ENCODE assay signal across 12 cellular contexts in the genomic region with DNA sequence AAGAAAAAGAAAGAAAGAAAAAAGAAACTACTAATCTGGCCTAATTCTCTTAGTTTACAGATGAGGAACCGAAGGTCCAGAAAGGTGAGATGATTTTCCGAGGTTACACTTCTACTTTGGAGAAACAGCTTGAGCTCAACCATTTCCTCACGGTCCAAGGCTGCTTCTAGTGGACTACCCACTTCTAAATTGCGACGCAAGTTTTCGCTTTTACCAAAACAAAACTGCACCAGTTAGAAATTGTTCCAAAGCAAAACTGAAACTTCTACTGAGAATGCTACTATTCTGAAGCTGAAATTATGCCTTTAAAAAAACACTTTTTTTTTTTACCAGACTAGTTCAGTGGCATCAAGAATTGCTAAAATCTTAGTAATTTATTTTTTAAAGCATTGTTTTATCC.
DNase-seq lines count a peak whose midpoint lies in the region; ATAC-seq, FAIRE-seq and TF ChIP-seq lines count a peak whose summit lies in the region.
"Had no signal": no experiment of that assay in that cellular context is flagged by ENCODE, and none has a peak within 500 bp of the region (broad histone marks: within the 10 kb centered on the region; RNA-seq: fewer than 3 reads in every experiment).

No MANE protein-coding gene starts in this region.

- TF ChIP-seq CTCF in liver (IDR thresholded peaks at IDR 0.05; ENCODE audit: low read depth, low read length, missing input control) (no peak), HepG2 (CRISPR knock-in tag; IDR thresholded peaks at IDR 0.05) (no peak), Peyer's patch (IDR thresholded peaks at IDR 0.05) (no peak)

- no peaks in the 10 kb centered on the region for H3K79me2 ChIP-seq in HepG2 (ENCODE audit: insufficient read depth, low read length)

- intact Hi-C loops in HepG2 (cut with micrococcal nuclease; ENCODE audit: unreplicated experiment) = no loop called here

- TF ChIP-seq POLR2A in HepG2 (IDR thresholded peaks at IDR 0.05; ENCODE audit: insufficient read depth in 1 of 2, low read depth in 2 of 2, low read length in 2 of 2) (no peak), Peyer's patch (IDR thresholded peaks at IDR 0.05) (no peak)

- H3K9ac ChIP-seq in liver (ENCODE audit: low read depth in 1 of 2, low read length in 2 of 2) (no peak overlapping the region), HepG2 (ENCODE audit: insufficient read depth, low read depth, low read length) (no peak overlapping the region)

- H3K27me3 ChIP-seq in liver (ENCODE audit: control insufficient read depth in 4 of 4, insufficient read depth in 4 of 4, low read length in 3 of 4) (no peaks in the 10 kb centered on the region), HepG2 (ENCODE audit: control insufficient read depth in 1 of 2, insufficient read depth in 2 of 2, low read length in 2 of 2) (no peaks in the 10 kb centered on the region), Peyer's patch (no peaks in the 10 kb centered on the region)
- H3K27me3 ChIP-seq: gastrocnemius medialis had no signal

- no TSS peak for BruUV-seq in HepG2 (replicated peaks; lab: Mats Ljungman, UMichigan)

- H3K27ac ChIP-seq in liver (ENCODE audit: low read depth in 1 of 2, low read length in 2 of 2) = peak overlapping the region; percentile 25 to 45
- H3K27ac ChIP-seq in HepG2 (ENCODE audit: extremely low read length, insufficient read depth, low read length) = no peak overlapping the region
- H3K27ac ChIP-seq in Peyer's patch = no peak overlapping the region
- H3K27ac ChIP-seq: gastrocnemius medialis had no signal

- H3K9me3 ChIP-seq in liver (ENCODE audit: control insufficient read depth in 4 of 4, low read length in 3 of 4) = no peaks in the 10 kb centered on the region
- H3K9me3 ChIP-seq in HepG2 (ENCODE audit: low read length) = no peaks in the 10 kb centered on the region
- H3K9me3 ChIP-seq in Peyer's patch = no peaks in the 10 kb centered on the region
- H3K9me3 ChIP-seq: gastrocnemius medialis had no signal

- no peaks in the 10 kb centered on the region for H4K20me1 ChIP-seq in HepG2 (ENCODE audit: insufficient read depth, low read length)

- CTCF ChIA-PET in HepG2 (lab: Yijun Ruan, JAX; ENCODE audit: low intra/inter-chr PET ratio, low total read pairs) = no interaction called here

- H3K4me1 ChIP-seq in liver (ENCODE audit: control insufficient read depth in 4 of 4, insufficient read depth in 4 of 4, low read length in 3 of 4) = peaks cover 3 to 16% (median 11%) of the 10 kb centered on the region in 4 donors
- peaks cover 52% of the 10 kb centered on the region for H3K4me1 ChIP-seq in HepG2 (ENCODE audit: insufficient read depth, low read length)
- H3K4me1 ChIP-seq in Peyer's patch = no peaks in the 10 kb centered on the region
- H3K4me1 ChIP-seq: gastrocnemius medialis had no signal

- H2AFZ ChIP-seq in HepG2 (ENCODE audit: low read length) = no peak overlapping the region

- H3K36me3 ChIP-seq in liver (ENCODE audit: control insufficient read depth in 4 of 4, insufficient read depth in 3 of 4, low read depth in 1 of 4, low read length in 3 of 4) (no peaks in the 10 kb centered on the region), HepG2 (replicated peaks in 1 of 2; ENCODE audit: control insufficient read depth in 1 of 2, insufficient read depth in 2 of 2, low read length in 2 of 2) (no peaks in the 10 kb centered on the region), Peyer's patch (no peaks in the 10 kb centered on the region)
- H3K36me3 ChIP-seq: gastrocnemius medialis had no signal

- no peak for FAIRE-seq in HepG2 (lab: Jason Lieb, UNC)

- peak overlapping the region in 2 of 3 donors; percentile 18 to 69 for H3K4me3 ChIP-seq in liver (ENCODE audit: low read depth in 1 of 3, low read length in 3 of 3)
- no peak overlapping the region for H3K4me3 ChIP-seq in HepG2 (replicated peaks in 1 of 3; ENCODE audit: insufficient read depth in 1 of 3, low read depth in 2 of 3, low read length in 3 of 3)
- H3K4me3 ChIP-seq in Peyer's patch = no peak overlapping the region
- H3K4me3 ChIP-seq: gastrocnemius medialis had no signal

- TF ChIP-seq RAD21 in liver (IDR thresholded peaks at IDR 0.05) (no peak), HepG2 (CRISPR knock-in tag; IDR thresholded peaks at IDR 0.05) (no peak)

- 38% methylated on average over 6 of the region's 6 CpGs for WGBS in liver
- 94% methylated on average over 6 of the region's 6 CpGs for WGBS in HepG2 (ENCODE audit: low lambda C conversion rate)

- in situ Hi-C loops in HepG2 (cut with HindIII; ENCODE audit: extremely low pct_ligation_motif_present, low pct_unique_long_range_greater_than_20kb) = no loop called here

- POLR2A ChIA-PET in HepG2 (lab: Yijun Ruan, JAX) = no interaction called here

- no peak overlapping the region for H3K4me2 ChIP-seq in HepG2 (ENCODE audit: low read depth, low read length)

- DNase-seq in HepG2 (ENCODE audit: low spot score) (no peak), EL (no peak), NCI-H2029 treated with DMSO at 0.1 percent for 48 hours (lab: John Stamatoyannopoulos, UW) (no peak), Peyer's patch (no peak)
- no peak for DNase-seq in activated CD8-positive, alpha-beta memory T cell treated with anti-CD3 and anti-CD28 coated beads, Interleukin-2, amount 50 U/mL, for 48 hours
- DNase-seq: ACHN; activated CD8-positive, alpha-beta memory T cell treated with anti-CD3 and anti-CD28 coated beads for 24 hours; gastrocnemius medialis; NCI-H2081 had no signal

- ATAC-seq in HepG2 (no peak), GM21723 (IDR thresholded peaks at IDR 0.05; ENCODE audit: unreplicated experiment) (peak; percentile 78), HG03432 (IDR thresholded peaks at IDR 0.05; ENCODE audit: unreplicated experiment) (peak; percentile 88)
- ATAC-seq: gastrocnemius medialis had no signal

- TF ChIP-seq EP300 in HepG2 (IDR thresholded peaks at IDR 0.05; ENCODE audit: low read depth in 2 of 2, low read length in 2 of 2) = no peak
- no peak for TF ChIP-seq EP300 in HepG2 (CRISPR knock-in tag; IDR thresholded peaks at IDR 0.05; ENCODE audit: borderline replicate concordance)

TF ChIP-seq in liver, 16 proteins besides CTCF, POLR2A, EP300 and RAD21 (continues in another document):
- TF ChIP-seq FOXA1 (IDR thresholded peaks at IDR 0.05) (no peak), YY1 (IDR thresholded peaks at IDR 0.05) (no peak)
- TF ChIP-seq, protein P1, sequence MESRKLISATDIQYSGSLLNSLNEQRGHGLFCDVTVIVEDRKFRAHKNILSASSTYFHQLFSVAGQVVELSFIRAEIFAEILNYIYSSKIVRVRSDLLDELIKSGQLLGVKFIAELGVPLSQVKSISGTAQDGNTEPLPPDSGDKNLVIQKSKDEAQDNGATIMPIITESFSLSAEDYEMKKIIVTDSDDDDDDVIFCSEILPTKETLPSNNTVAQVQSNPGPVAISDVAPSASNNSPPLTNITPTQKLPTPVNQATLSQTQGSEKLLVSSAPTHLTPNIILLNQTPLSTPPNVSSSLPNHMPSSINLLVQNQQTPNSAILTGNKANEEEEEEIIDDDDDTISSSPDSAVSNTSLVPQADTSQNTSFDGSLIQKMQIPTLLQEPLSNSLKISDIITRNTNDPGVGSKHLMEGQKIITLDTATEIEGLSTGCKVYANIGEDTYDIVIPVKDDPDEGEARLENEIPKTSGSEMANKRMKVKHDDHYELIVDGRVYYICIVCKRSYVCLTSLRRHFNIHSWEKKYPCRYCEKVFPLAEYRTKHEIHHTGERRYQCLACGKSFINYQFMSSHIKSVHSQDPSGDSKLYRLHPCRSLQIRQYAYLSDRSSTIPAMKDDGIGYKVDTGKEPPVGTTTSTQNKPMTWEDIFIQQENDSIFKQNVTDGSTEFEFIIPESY (IDR thresholded peaks at IDR 0.05) = no peak

TF ChIP-seq in HepG2, 621 proteins besides CTCF, POLR2A, EP300 and RAD21:
- no peak for TF ChIP-seq NRL (CRISPR knock-in tag; IDR thresholded peaks at IDR 0.05; ENCODE audit: borderline replicate concordance)
- TF ChIP-seq RELA (CRISPR knock-in tag; IDR thresholded peaks at IDR 0.05) = no peak
- TF ChIP-seq ZC3H13 (CRISPR knock-in tag; IDR thresholded peaks at IDR 0.05) = no peak
- TF ChIP-seq ZNF761 (CRISPR knock-in tag; conservative IDR thresholded peaks at IDR 0.05) = no peak
- TF ChIP-seq SPEN (CRISPR knock-in tag; IDR thresholded peaks at IDR 0.05; ENCODE audit: low read depth) = no peak
- TF ChIP-seq, protein P2, sequence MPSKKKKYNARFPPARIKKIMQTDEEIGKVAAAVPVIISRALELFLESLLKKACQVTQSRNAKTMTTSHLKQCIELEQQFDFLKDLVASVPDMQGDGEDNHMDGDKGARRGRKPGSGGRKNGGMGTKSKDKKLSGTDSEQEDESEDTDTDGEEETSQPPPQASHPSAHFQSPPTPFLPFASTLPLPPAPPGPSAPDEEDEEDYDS (CRISPR knock-in tag; IDR thresholded peaks at IDR 0.05) = no peak
- TF ChIP-seq ZNF644 (CRISPR knock-in tag; IDR thresholded peaks at IDR 0.05; ENCODE audit: low read depth) = no peak
- TF ChIP-seq ZNF513 (CRISPR knock-in tag; conservative IDR thresholded peaks at IDR 0.05) = no peak
- no peak for TF ChIP-seq CCAR2 (optimal IDR thresholded peaks at IDR 0.05; ENCODE audit: low read depth, low read length)
- no peak for TF ChIP-seq ZNF260 (CRISPR knock-in tag; IDR thresholded peaks at IDR 0.05; ENCODE audit: borderline replicate concordance, low read depth)
TF ChIP-seq in HepG2: peak in this region for 0.

Comparison
In these comparisons a context has a peak if more than half of its experiments do, and no peak if none do; other contexts are left out.
1. H3K27ac ChIP-seq: peak in liver (2 of 2); none in HepG2 (single experiment) and Peyer's patch (0 of 4).
2. H3K4me3 ChIP-seq: peak in liver (2 of 3); none in HepG2 (0 of 3) and Peyer's patch (0 of 4).